Comparison of ENCODE assay signal across 1 cellular context in the genomic region with DNA sequence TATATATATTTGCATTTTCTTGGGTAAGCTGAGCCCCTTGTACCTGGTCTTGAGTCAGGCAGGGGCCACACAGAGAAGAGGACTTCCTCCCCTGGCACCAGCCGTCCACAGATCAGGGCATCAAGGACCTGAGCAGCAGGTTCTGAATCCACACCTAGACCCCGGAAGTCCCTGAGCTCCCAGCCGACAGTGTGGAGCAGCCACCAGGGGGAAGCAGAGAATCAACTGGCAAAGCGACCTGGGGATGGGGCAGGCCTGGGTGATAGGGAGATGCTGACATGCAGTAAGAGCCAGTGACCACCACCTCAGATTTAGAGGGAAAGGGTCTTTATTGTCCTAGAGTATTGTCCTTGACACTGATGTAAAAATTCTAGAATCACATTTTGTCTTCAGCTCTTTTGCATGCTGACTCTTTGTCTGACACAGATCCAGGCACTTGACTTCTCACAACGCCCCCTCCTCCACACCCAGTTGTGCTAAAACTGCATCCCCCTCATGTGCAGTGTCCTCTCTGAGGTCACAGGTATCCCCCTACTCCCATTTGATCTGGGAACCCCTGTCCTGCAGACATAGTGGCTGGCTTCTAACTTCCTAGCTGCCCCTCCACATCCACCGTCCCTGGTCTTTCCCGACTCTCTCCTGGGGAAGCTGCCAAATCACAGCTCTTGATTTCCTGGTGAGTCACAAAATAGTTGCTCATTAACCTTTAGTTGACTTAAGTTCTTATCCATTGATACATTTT.
TF ChIP-seq lines count a peak whose summit lies in the region.

No MANE protein-coding gene starts in this region.

TF ChIP-seq in H1, 55 proteins besides CTCF, POLR2A, EP300 and RAD21 (continued from another document):
- TF ChIP-seq SIN3A (conservative IDR thresholded peaks at IDR 0.05 in 1 of 2, IDR thresholded peaks at IDR 0.05 in 1 of 2; ENCODE audit: low read depth in 1 of 2, low read length in 2 of 2) (no peak), JUN (IDR thresholded peaks at IDR 0.05; ENCODE audit: low read depth, low read length) (no peak), EGR1 (IDR thresholded peaks at IDR 0.05; ENCODE audit: borderline replicate concordance, low read depth, low read length) (no peak), TBP (IDR thresholded peaks at IDR 0.05; ENCODE audit: low read depth, low read length) (no peak), CHD1 (IDR thresholded peaks at IDR 0.05; ENCODE audit: low read depth, low read length) (no peak), SRF (IDR thresholded peaks at IDR 0.05; ENCODE audit: low read depth, low read length) (no peak), YY1 (IDR thresholded peaks at IDR 0.05; ENCODE audit: low read depth, low read length) (no peak), NANOG (IDR thresholded peaks at IDR 0.05; ENCODE audit: insufficient read depth, low read depth, low read length, poor library complexity, severe bottlenecking) (no peak), CEBPB (IDR thresholded peaks at IDR 0.05; ENCODE audit: low read depth, low read length) (no peak), FOSL1 (IDR thresholded peaks at IDR 0.05; ENCODE audit: insufficient read depth, low read depth, low read length) (no peak), BACH1 (IDR thresholded peaks at IDR 0.05; ENCODE audit: low read length) (no peak), SIX5 (IDR thresholded peaks at IDR 0.05; ENCODE audit: low read depth, low read length) (no peak), ASH2L (IDR thresholded peaks at IDR 0.05; ENCODE audit: low read length) (no peak), CREB1 (IDR thresholded peaks at IDR 0.05) (no peak), SP2 (IDR thresholded peaks at IDR 0.05; ENCODE audit: low read length) (no peak)
- TF ChIP-seq, protein P1, sequence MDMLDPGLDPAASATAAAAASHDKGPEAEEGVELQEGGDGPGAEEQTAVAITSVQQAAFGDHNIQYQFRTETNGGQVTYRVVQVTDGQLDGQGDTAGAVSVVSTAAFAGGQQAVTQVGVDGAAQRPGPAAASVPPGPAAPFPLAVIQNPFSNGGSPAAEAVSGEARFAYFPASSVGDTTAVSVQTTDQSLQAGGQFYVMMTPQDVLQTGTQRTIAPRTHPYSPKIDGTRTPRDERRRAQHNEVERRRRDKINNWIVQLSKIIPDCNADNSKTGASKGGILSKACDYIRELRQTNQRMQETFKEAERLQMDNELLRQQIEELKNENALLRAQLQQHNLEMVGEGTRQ (IDR thresholded peaks at IDR 0.05; ENCODE audit: low read length): no peak
- TF ChIP-seq, protein P2, sequence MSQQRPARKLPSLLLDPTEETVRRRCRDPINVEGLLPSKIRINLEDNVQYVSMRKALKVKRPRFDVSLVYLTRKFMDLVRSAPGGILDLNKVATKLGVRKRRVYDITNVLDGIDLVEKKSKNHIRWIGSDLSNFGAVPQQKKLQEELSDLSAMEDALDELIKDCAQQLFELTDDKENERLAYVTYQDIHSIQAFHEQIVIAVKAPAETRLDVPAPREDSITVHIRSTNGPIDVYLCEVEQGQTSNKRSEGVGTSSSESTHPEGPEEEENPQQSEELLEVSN (IDR thresholded peaks at IDR 0.05): no peak
- TF ChIP-seq, protein P3, sequence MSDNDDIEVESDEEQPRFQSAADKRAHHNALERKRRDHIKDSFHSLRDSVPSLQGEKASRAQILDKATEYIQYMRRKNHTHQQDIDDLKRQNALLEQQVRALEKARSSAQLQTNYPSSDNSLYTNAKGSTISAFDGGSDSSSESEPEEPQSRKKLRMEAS (IDR thresholded peaks at IDR 0.05): no peak
